Comparison of ENCODE assay signal across 11 cellular contexts in the genomic region with DNA sequence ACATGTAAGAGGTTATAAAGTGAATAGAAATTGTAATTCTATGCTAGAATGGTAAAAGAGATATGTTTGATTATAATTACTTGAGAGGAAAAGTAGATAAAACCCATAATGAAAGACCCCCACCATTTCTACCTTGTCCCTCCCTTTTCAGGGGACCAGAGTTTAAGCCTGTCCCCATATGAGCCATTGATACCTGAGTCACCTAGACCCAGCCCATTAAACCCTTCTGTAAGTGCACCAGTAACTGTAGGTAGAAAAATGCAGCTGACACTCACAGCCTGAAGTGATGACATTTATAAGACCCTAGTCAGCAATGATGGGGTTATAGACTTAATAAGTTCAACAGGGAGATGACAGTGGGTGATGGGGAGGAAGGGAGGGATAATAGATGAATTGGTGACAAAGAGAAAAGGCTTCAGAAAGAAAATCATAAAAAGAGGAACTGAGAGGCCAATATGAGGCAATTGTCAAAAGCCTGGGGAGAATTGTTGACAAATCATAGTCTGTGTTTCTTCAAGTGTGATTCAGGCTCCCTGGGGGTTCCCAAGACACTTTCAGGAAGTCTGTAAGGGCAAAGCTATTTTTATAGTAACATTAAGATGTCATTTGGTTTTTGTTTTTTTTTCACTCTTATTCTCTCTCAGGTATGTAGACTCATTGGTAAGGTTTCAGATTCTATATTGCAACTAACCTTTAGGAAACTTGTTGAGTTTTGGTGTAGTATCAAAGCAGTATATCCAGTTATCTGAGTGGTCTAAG.
DNase-seq lines count a peak whose midpoint lies in the region; ATAC-seq and TF ChIP-seq lines count a peak whose summit lies in the region.
"Had no signal": no experiment of that assay in that cellular context is flagged by ENCODE, and none has a peak within 500 bp of the region (broad histone marks: within the 10 kb centered on the region; RNA-seq: fewer than 3 reads in every experiment).

No MANE protein-coding gene starts in this region.

- no peak overlapping the region for H3K27ac ChIP-seq in vagina
- H3K27ac ChIP-seq in stomach: no peak overlapping the region
- H3K27ac ChIP-seq: breast epithelium, parathyroid adenoma had no signal

- ATAC-seq in GM18870 (IDR thresholded peaks at IDR 0.05; ENCODE audit: unreplicated experiment): peak; percentile 98
- ATAC-seq in HG02571 (IDR thresholded peaks at IDR 0.05; ENCODE audit: unreplicated experiment): peak; percentile 98
- peak; percentile 98 for ATAC-seq in HG03558 (IDR thresholded peaks at IDR 0.05; ENCODE audit: extremely low read depth, unreplicated experiment)
- peak; percentile 19 for ATAC-seq in mucosa of descending colon
- ATAC-seq: activated CD4-positive, alpha-beta T cell treated with anti-CD3 and anti-CD28 coated beads for 36 hours had no signal

- no peak overlapping the region for H3K4me3 Mint-ChIP-seq in mesothelial cell of epicardium
- H3K4me3 Mint-ChIP-seq: activated CD4-positive, alpha-beta T cell treated with anti-CD3 and anti-CD28 coated beads for 36 hours had no signal

- intact Hi-C loops in mucosa of descending colon (cut with DNase I, micrococcal nuclease): no loop called here
- intact Hi-C loops in vagina (cut with DNase I): no loop called here
- intact Hi-C loops in stomach (cut with DNase I; ENCODE audit: low total_unique reads): no loop called here

- H3K27me3 Mint-ChIP-seq in mesothelial cell of epicardium (ENCODE audit: low read depth): no peaks in the 10 kb centered on the region
- H3K27me3 Mint-ChIP-seq: activated CD4-positive, alpha-beta T cell treated with anti-CD3 and anti-CD28 coated beads for 36 hours had no signal

- H3K9me3 Mint-ChIP-seq in mesothelial cell of epicardium: peaks cover 8% of the 10 kb centered on the region

- TF ChIP-seq CTCF in mucosa of descending colon (IDR thresholded peaks at IDR 0.05): no peak
- TF ChIP-seq CTCF in vagina (IDR thresholded peaks at IDR 0.05): no peak
- TF ChIP-seq CTCF in stomach (IDR thresholded peaks at IDR 0.05): no peak
- no peak for TF ChIP-seq CTCF in mesothelial cell of epicardium (IDR thresholded peaks at IDR 0.05; ENCODE audit: unreplicated experiment)

- TF ChIP-seq EP300 in stomach (IDR thresholded peaks at IDR 0.05): no peak

- no peaks in the 10 kb centered on the region for H3K9me3 ChIP-seq in mucosa of descending colon
- H3K9me3 ChIP-seq in vagina: no peaks in the 10 kb centered on the region
- H3K9me3 ChIP-seq in stomach: peaks cover 0 to 9% (median 0%) of the 10 kb centered on the region in 4 donors
- H3K9me3 ChIP-seq: breast epithelium had no signal

- H3K27me3 ChIP-seq in vagina (no peaks in the 10 kb centered on the region), stomach (no peaks in the 10 kb centered on the region)
- H3K27me3 ChIP-seq: breast epithelium had no signal

- DNase-seq in mucosa of descending colon: no peak
- no peak for DNase-seq in vagina (ENCODE audit: extremely low spot score in 2 of 2)
- no peak for DNase-seq in anterior cingulate cortex (lab: John Stamatoyannopoulos, UW)
- no peak for DNase-seq in stomach
- DNase-seq in mesothelial cell of epicardium (ENCODE audit: low spot score in 2 of 2, unreplicated experiment in 2 of 2): no peak
- DNase-seq: activated CD4-positive, alpha-beta T cell treated with anti-CD3 and anti-CD28 coated beads for 36 hours had no signal

- no peak overlapping the region for H3K4me3 ChIP-seq in mucosa of descending colon
- H3K4me3 ChIP-seq in vagina: no peak overlapping the region
- no peak overlapping the region for H3K4me3 ChIP-seq in stomach
- H3K4me3 ChIP-seq: breast epithelium had no signal

- no peaks in the 10 kb centered on the region for H3K4me1 ChIP-seq in mucosa of descending colon (ENCODE audit: low read depth)
- H3K4me1 ChIP-seq in vagina: no peaks in the 10 kb centered on the region
- H3K4me1 ChIP-seq in stomach: no peaks in the 10 kb centered on the region
- H3K4me1 ChIP-seq: breast epithelium, parathyroid adenoma had no signal

- no peaks in the 10 kb centered on the region for H3K36me3 ChIP-seq in mucosa of descending colon (ENCODE audit: low read depth)
- no peaks in the 10 kb centered on the region for H3K36me3 ChIP-seq in vagina
- no peaks in the 10 kb centered on the region for H3K36me3 ChIP-seq in stomach
- H3K36me3 ChIP-seq: breast epithelium had no signal

- H3K36me3 Mint-ChIP-seq in mesothelial cell of epicardium: no peaks in the 10 kb centered on the region

- no peak overlapping the region for H3K27ac Mint-ChIP-seq in mesothelial cell of epicardium
- H3K27ac Mint-ChIP-seq: activated CD4-positive, alpha-beta T cell treated with anti-CD3 and anti-CD28 coated beads for 36 hours had no signal

- TF ChIP-seq POLR2A in vagina (IDR thresholded peaks at IDR 0.05) (no peak), stomach (IDR thresholded peaks at IDR 0.05) (no peak)

- H3K4me1 Mint-ChIP-seq in mesothelial cell of epicardium: no peaks in the 10 kb centered on the region
- H3K4me1 Mint-ChIP-seq: activated CD4-positive, alpha-beta T cell treated with anti-CD3 and anti-CD28 coated beads for 36 hours had no signal

Comparison
In these comparisons a context has a peak if more than half of its experiments do, and no peak if none do; other contexts are left out.
1. ATAC-seq: peak in every context shown above with its lines; median percentile 98 in GM18870; 98 in HG02571; 98 in HG03558; 19 in mucosa of descending colon.